Comparison of ENCODE assay signal across 7 cellular contexts in genomic region chr7:36649319-36649718, GRCh38.
A peak's percentile ranks its signal among the peaks of the same experiment; 100 is the strongest.
DNase-seq lines count a peak whose midpoint lies in the region; ATAC-seq, FAIRE-seq and TF ChIP-seq lines count a peak whose summit lies in the region.
"Not testable (repeated sequence)": the region's sequence is repeated elsewhere in the genome, so short reads cannot be mapped to it uniquely, and the experiment has no call there.

No MANE protein-coding gene starts in this region.

- not testable (repeated sequence) for H2BK20ac ChIP-seq in IMR-90 (ENCODE audit: low read depth, low read length)

- not testable (repeated sequence) for H2AK9ac ChIP-seq in IMR-90 (replicated peaks; ENCODE audit: low read depth, low read length, poor library complexity)

- not testable (repeated sequence) for H2BK120ac ChIP-seq in IMR-90 (ENCODE audit: low read depth, low read length)

- H3K4ac ChIP-seq in IMR-90 (ENCODE audit: low read depth, low read length) = not testable (repeated sequence)

- CTCF ChIA-PET in A549 (lab: Yijun Ruan, JAX) = interaction anchor here (1.2 to 2.5 kb wide), 4 partner anchors 9 to 551 kb away, joined by 3 to 11 read pairs (median 5); no protein-coding TSS in a partner anchor
- CTCF ChIA-PET in IMR-90 (lab: Yijun Ruan, JAX); K562 (lab: Yijun Ruan, JAX; ENCODE audit: low intra/inter-chr PET ratio); HepG2 (lab: Yijun Ruan, JAX; ENCODE audit: low intra/inter-chr PET ratio, low total read pairs): not testable (repeated sequence)

- not testable (repeated sequence) for H4K91ac ChIP-seq in IMR-90 (ENCODE audit: insufficient read depth, low read depth, low read length)

- H3K27me3 ChIP-seq in IMR-90 (ENCODE audit: control insufficient read depth, insufficient read depth, low read length); HepG2 (ENCODE audit: control insufficient read depth in 1 of 2, insufficient read depth in 2 of 2, low read length in 2 of 2): not testable (repeated sequence)
- H3K27me3 ChIP-seq in K562 (ENCODE audit: control insufficient read depth in 2 of 2, insufficient read depth in 2 of 2, low read length in 2 of 2) = peaks cover 11 to 32% of the 10 kb centered on the region in 2 experiments

- not testable (repeated sequence) for TF ChIP-seq POLR2A in A549 (IDR thresholded peaks at IDR 0.05; ENCODE audit: low read length); IMR-90 (IDR thresholded peaks at IDR 0.05; ENCODE audit: low read depth, low read length); K562 (conservative IDR thresholded peaks at IDR 0.05); HepG2 (IDR thresholded peaks at IDR 0.05; ENCODE audit: insufficient read depth in 1 of 2, low read depth in 2 of 2, low read length in 2 of 2)

- not testable (repeated sequence) for H3K79me1 ChIP-seq in IMR-90 (ENCODE audit: low read depth in 1 of 2, low read length in 2 of 2)

- H3K56ac ChIP-seq in IMR-90 (ENCODE audit: extremely low read depth, insufficient read depth, low read length) = not testable (repeated sequence)

- in situ Hi-C loops in IMR-90 (cut with MboI; ENCODE audit: low sequenced_read_pairs); K562 (cut with MboI); HepG2 (cut with HindIII; ENCODE audit: extremely low pct_ligation_motif_present, low pct_unique_long_range_greater_than_20kb): not testable (repeated sequence)

- H3K4me2 ChIP-seq in A549; IMR-90 (ENCODE audit: low read depth, low read length); K562 (ENCODE audit: insufficient read depth, low read length); HepG2 (ENCODE audit: low read depth, low read length): not testable (repeated sequence)

- H3K4me3 Mint-ChIP-seq in natural killer cell, nephron progenitor cell: not testable (repeated sequence)

- H4K8ac ChIP-seq in IMR-90 (ENCODE audit: low read depth in 2 of 2, low read length in 2 of 2) = not testable (repeated sequence)

- BruUV-seq in IMR-90 (replicated peaks; lab: Mats Ljungman, UMichigan); K562 (replicated peaks; lab: Mats Ljungman, UMichigan); HepG2 (replicated peaks; lab: Mats Ljungman, UMichigan): not testable (repeated sequence)

- H3K9ac ChIP-seq in IMR-90 (ENCODE audit: low read depth, low read length); K562 (ENCODE audit: insufficient read depth in 1 of 2, low read depth in 2 of 2, low read length in 2 of 2); HepG2 (ENCODE audit: insufficient read depth, low read depth, low read length): not testable (repeated sequence)

- FAIRE-seq in A549 (lab: Jason Lieb, UNC); K562 (lab: Jason Lieb, UNC); HepG2 (lab: Jason Lieb, UNC): not testable (repeated sequence)

- 88% methylated on average over 6 of the region's 6 CpGs for WGBS in A549 (ENCODE audit: missing lambda C conversion rate)
- no CpG with 5 or more reads among the region's 6 CpGs for WGBS in IMR-90 (ENCODE audit: extremely low coverage in 2 of 2, insufficient read length in 1 of 2), 2 experiments
- under 1% methylated on average over 6 of the region's 6 CpGs for WGBS in K562 (ENCODE audit: insufficient coverage, low coverage, missing lambda C conversion rate)
- WGBS in HepG2 (ENCODE audit: low lambda C conversion rate) = 67% methylated on average over 6 of the region's 6 CpGs

- not testable (repeated sequence) for H3K23ac ChIP-seq in IMR-90 (ENCODE audit: low read depth, low read length)

- H3K27ac Mint-ChIP-seq in natural killer cell = peak overlapping the region; percentile 94 to 99
- H3K27ac Mint-ChIP-seq in nephron progenitor cell = peak overlapping the region; percentile 17

- H2AK5ac ChIP-seq in IMR-90 (ENCODE audit: low read depth, low read length) = not testable (repeated sequence)

- H3K4me1 Mint-ChIP-seq in natural killer cell (peaks cover 74 to 81% of the 10 kb centered on the region in 2 donors), nephron progenitor cell (peaks cover 53% of the 10 kb centered on the region)

- POLR2A ChIA-PET in A549 (lab: Yijun Ruan, JAX); IMR-90 (lab: Charles Lee; ENCODE audit: unreplicated experiment); HepG2 (lab: Yijun Ruan, JAX): not testable (repeated sequence)
- POLR2A ChIA-PET in K562 (lab: Yijun Ruan, JAX) = interaction anchor here (0.7 to 1.1 kb wide), 3 partner anchors 9 to 107 kb away, joined by 3 to 4 read pairs (median 3); no protein-coding TSS in a partner anchor

- DNase-seq in A549 (ENCODE audit: low read depth in 1 of 2, low spot score in 1 of 2); IMR-90; K562 (ENCODE audit: extremely low read depth in 1 of 4, low spot score in 3 of 4); HepG2 (ENCODE audit: low spot score); natural killer cell; nephron progenitor cell: not testable (repeated sequence)
- DNase-seq in epithelial cell of esophagus (ENCODE audit: low read depth) = peak; percentile 22

- H3K9me3 ChIP-seq in A549; IMR-90 (ENCODE audit: control insufficient read depth, insufficient read depth, low read length); K562 (replicated peaks; ENCODE audit: control insufficient read depth, insufficient read depth, low read depth, low read length); HepG2 (ENCODE audit: low read length): not testable (repeated sequence)

- not testable (repeated sequence) for H2AFZ ChIP-seq in IMR-90 (replicated peaks; ENCODE audit: low read length, poor library complexity); K562 (ENCODE audit: low read depth, low read length); HepG2 (ENCODE audit: low read length)

- H4K5ac ChIP-seq in IMR-90 (ENCODE audit: low read depth, low read length) = not testable (repeated sequence)

- not testable (repeated sequence) for H3K27me3 Mint-ChIP-seq in natural killer cell (ENCODE audit: low read depth in 2 of 2); nephron progenitor cell (ENCODE audit: low read depth, poor library complexity)

- dilution Hi-C loops in IMR-90 (cut with HindIII; ENCODE audit: low sequenced_read_pairs, unreplicated experiment) = not testable (repeated sequence)

- not testable (repeated sequence) for TF ChIP-seq EP300 in A549 (IDR thresholded peaks at IDR 0.05); K562 (IDR thresholded peaks at IDR 0.05; ENCODE audit: low read length); HepG2 (IDR thresholded peaks at IDR 0.05; ENCODE audit: low read depth in 2 of 2, low read length in 2 of 2); HepG2 (CRISPR knock-in tag; IDR thresholded peaks at IDR 0.05; ENCODE audit: borderline replicate concordance)

- TF ChIP-seq CTCF in A549 (IDR thresholded peaks at IDR 0.05); IMR-90 (conservative IDR thresholded peaks at IDR 0.05; ENCODE audit: low read depth, low read length); K562 (IDR thresholded peaks at IDR 0.05 in 2 of 3, conservative IDR thresholded peaks at IDR 0.05 in 1 of 3; ENCODE audit: insufficient read depth in 2 of 3, low read depth in 1 of 3, low read length in 3 of 3); epithelial cell of esophagus (IDR thresholded peaks at IDR 0.05; ENCODE audit: insufficient read depth, low read depth, low read length, missing control alignments); HepG2 (CRISPR knock-in tag; IDR thresholded peaks at IDR 0.05); natural killer cell (IDR thresholded peaks at IDR 0.05); nephron progenitor cell (IDR thresholded peaks at IDR 0.05): not testable (repeated sequence)

- peaks cover 38% of the 10 kb centered on the region for H3K36me3 Mint-ChIP-seq in natural killer cell
- not testable (repeated sequence) for H3K36me3 Mint-ChIP-seq in nephron progenitor cell (ENCODE audit: low read depth)

- H3K9me3 Mint-ChIP-seq in natural killer cell, nephron progenitor cell: not testable (repeated sequence)

- H3K79me2 ChIP-seq in K562 (ENCODE audit: control insufficient read depth, insufficient read depth, low read length); HepG2 (ENCODE audit: insufficient read depth, low read length): not testable (repeated sequence)

- not testable (repeated sequence) for H3K27ac ChIP-seq in A549; IMR-90 (ENCODE audit: insufficient read depth, low read length); K562 (ENCODE audit: extremely low read depth, low read depth, low read length); HepG2 (ENCODE audit: extremely low read length, insufficient read depth, low read length)

- H3K4me1 ChIP-seq in A549 (peaks cover 40% of the 10 kb centered on the region), IMR-90 (ENCODE audit: control insufficient read depth, insufficient read depth, low read length) (peaks cover 16% of the 10 kb centered on the region)
- not testable (repeated sequence) for H3K4me1 ChIP-seq in K562 (replicated peaks in 1 of 2; ENCODE audit: control insufficient read depth in 2 of 2, insufficient read depth in 2 of 2, low read length in 2 of 2); HepG2 (ENCODE audit: insufficient read depth, low read length)

- H3K18ac ChIP-seq in IMR-90 (ENCODE audit: low read depth, low read length) = not testable (repeated sequence)

- H3K9me1 ChIP-seq in IMR-90 (ENCODE audit: insufficient read depth, low read length); K562 (ENCODE audit: control insufficient read depth, insufficient read depth, low read length): not testable (repeated sequence)

- H3K14ac ChIP-seq in IMR-90 (replicated peaks; ENCODE audit: low read depth, low read length) = not testable (repeated sequence)

- not testable (repeated sequence) for TF ChIP-seq RAD21 in A549 (conservative IDR thresholded peaks at IDR 0.05 in 1 of 2, IDR thresholded peaks at IDR 0.05 in 1 of 2); IMR-90 (IDR thresholded peaks at IDR 0.05; ENCODE audit: low read length); K562 (CRISPR knock-in tag; conservative IDR thresholded peaks at IDR 0.05 in 1 of 2, IDR thresholded peaks at IDR 0.05 in 1 of 2); HepG2 (CRISPR knock-in tag; IDR thresholded peaks at IDR 0.05)

- H3K4me3 ChIP-seq in A549; IMR-90 (ENCODE audit: insufficient read depth, low read depth, low read length); K562; epithelial cell of esophagus (ENCODE audit: low read length); HepG2 (replicated peaks in 1 of 3; ENCODE audit: insufficient read depth in 1 of 3, low read depth in 2 of 3, low read length in 3 of 3): not testable (repeated sequence)

- not testable (repeated sequence) for H4K20me1 ChIP-seq in IMR-90 (ENCODE audit: insufficient read depth, low read length); K562 (replicated peaks; ENCODE audit: control insufficient read depth, insufficient read depth, low read length); HepG2 (ENCODE audit: insufficient read depth, low read length)

- H2BK5ac ChIP-seq in IMR-90 (ENCODE audit: low read depth, low read length, poor library complexity, severe bottlenecking) = not testable (repeated sequence)

- H3K36me3 ChIP-seq in IMR-90 (ENCODE audit: control insufficient read depth, insufficient read depth, low read length); K562 (ENCODE audit: control insufficient read depth, insufficient read depth, low read length); HepG2 (replicated peaks in 1 of 2; ENCODE audit: control insufficient read depth in 1 of 2, insufficient read depth in 2 of 2, low read length in 2 of 2): not testable (repeated sequence)

- intact Hi-C loops in IMR-90 (cut with micrococcal nuclease); K562 (cut with micrococcal nuclease); HepG2 (cut with micrococcal nuclease; ENCODE audit: unreplicated experiment); natural killer cell (cut with micrococcal nuclease): not testable (repeated sequence)

- H2BK15ac ChIP-seq in IMR-90 (ENCODE audit: low read depth, low read length) = not testable (repeated sequence)

- ATAC-seq in A549; IMR-90 (ENCODE audit: low read depth); K562; HepG2; natural killer cell: not testable (repeated sequence)
